1 cellular context compared by ENCODE assay signal in the genomic region with DNA sequence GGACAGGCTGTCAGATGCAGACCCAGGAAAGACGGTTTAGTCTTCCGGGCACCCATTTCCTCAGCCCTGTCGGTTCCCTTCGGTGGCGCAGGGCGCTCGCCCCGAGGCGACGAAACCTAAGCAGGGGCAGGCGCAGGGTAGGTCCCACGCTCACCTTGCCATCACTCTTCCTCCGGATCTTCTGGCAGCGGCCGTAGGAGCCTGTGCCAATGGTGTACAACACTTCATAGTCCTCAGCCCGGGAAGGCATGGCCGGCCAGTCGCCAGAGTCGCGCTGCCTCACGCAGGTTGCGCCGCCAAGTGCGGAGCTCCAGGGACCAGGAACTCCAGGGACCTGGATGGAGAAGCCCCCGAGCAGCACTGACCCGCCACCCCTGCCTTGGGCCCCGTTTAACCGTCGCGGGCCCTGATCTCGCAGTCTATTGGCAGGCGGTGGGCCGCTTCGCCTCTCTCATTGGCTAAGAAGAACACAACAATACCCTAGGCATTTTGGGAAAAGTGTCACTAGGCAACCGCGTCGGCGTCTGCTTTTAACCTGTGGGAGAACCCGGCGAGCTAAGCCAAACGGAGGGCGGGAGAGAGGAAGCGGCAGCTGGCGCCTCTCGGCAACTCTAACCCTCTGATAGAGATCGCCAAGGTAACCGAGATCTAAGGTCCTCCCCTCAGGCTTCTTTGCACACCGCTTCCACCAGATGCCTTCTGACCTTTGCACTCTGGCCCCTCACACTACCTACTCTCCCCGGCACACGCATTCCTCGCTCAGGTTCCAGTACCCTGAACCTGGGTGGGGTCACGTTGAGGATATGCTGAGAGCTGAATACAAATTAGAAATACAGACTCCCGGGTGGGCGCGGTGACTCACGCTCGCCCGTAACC.
TF ChIP-seq lines count a peak whose summit lies in the region.

NEK2 (minus strand) TSS at position 392 of the 876 bp plus-strand sequence; CDS start at position 250, 142 bp downstream.

TF ChIP-seq in K562, 482 proteins besides CTCF, POLR2A, EP300 and RAD21 (continued from another document and continues in another):
- no peak for TF ChIP-seq ZNF518B (CRISPR knock-in tag; IDR thresholded peaks at IDR 0.05)
- TF ChIP-seq NEUROD1 (IDR thresholded peaks at IDR 0.05; ENCODE audit: borderline replicate concordance, low read depth, low read length, partially characterized antibody) = no peak
- TF ChIP-seq, protein P1, sequence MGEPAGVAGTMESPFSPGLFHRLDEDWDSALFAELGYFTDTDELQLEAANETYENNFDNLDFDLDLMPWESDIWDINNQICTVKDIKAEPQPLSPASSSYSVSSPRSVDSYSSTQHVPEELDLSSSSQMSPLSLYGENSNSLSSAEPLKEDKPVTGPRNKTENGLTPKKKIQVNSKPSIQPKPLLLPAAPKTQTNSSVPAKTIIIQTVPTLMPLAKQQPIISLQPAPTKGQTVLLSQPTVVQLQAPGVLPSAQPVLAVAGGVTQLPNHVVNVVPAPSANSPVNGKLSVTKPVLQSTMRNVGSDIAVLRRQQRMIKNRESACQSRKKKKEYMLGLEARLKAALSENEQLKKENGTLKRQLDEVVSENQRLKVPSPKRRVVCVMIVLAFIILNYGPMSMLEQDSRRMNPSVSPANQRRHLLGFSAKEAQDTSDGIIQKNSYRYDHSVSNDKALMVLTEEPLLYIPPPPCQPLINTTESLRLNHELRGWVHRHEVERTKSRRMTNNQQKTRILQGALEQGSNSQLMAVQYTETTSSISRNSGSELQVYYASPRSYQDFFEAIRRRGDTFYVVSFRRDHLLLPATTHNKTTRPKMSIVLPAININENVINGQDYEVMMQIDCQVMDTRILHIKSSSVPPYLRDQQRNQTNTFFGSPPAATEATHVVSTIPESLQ (CRISPR knock-in tag; IDR thresholded peaks at IDR 0.05) = no peak
- no peak; the same call in 1 of the 2 replicates for TF ChIP-seq LARP7 (IDR thresholded peaks at IDR 0.05)
- TF ChIP-seq HDAC2 (IDR thresholded peaks at IDR 0.05) = peak; percentile 98
- TF ChIP-seq NELFE (IDR thresholded peaks at IDR 0.05; ENCODE audit: insufficient read depth, insufficient read length) = no peak
- TF ChIP-seq CEBPB (tag; IDR thresholded peaks at IDR 0.05) = no peak
- no peak for TF ChIP-seq FOXA1 (IDR thresholded peaks at IDR 0.05; ENCODE audit: borderline replicate concordance)
- TF ChIP-seq FOXK1 (CRISPR knock-in tag; IDR thresholded peaks at IDR 0.05; ENCODE audit: borderline replicate concordance) = peak; percentile 85; the same call in 1 of the 2 replicates
- peak; percentile 97 for TF ChIP-seq MYBL2 (IDR thresholded peaks at IDR 0.05; ENCODE audit: low read depth)
- no peak for TF ChIP-seq MYBL2 (CRISPR knock-in tag; IDR thresholded peaks at IDR 0.05; ENCODE audit: borderline replicate concordance)
- no peak for TF ChIP-seq PHB (CRISPR knock-in tag; IDR thresholded peaks at IDR 0.05)
- TF ChIP-seq POLR2AphosphoS5 (IDR thresholded peaks at IDR 0.05; ENCODE audit: control insufficient read depth, insufficient read depth, low read depth, low read length) = peak; percentile 86
- TF ChIP-seq, protein P2, sequence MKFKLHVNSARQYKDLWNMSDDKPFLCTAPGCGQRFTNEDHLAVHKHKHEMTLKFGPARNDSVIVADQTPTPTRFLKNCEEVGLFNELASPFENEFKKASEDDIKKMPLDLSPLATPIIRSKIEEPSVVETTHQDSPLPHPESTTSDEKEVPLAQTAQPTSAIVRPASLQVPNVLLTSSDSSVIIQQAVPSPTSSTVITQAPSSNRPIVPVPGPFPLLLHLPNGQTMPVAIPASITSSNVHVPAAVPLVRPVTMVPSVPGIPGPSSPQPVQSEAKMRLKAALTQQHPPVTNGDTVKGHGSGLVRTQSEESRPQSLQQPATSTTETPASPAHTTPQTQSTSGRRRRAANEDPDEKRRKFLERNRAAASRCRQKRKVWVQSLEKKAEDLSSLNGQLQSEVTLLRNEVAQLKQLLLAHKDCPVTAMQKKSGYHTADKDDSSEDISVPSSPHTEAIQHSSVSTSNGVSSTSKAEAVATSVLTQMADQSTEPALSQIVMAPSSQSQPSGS (CRISPR knock-in tag; IDR thresholded peaks at IDR 0.05) = no peak
- TF ChIP-seq RBM39 (optimal IDR thresholded peaks at IDR 0.05; ENCODE audit: low read depth, low read length) = peak; percentile 97
- peak; percentile 4 to 56; a peak in 2 of 4 replicates for TF ChIP-seq FOXA3 (CRISPR knock-in tag; conservative IDR thresholded peaks at IDR 0.05 in 1 of 2, IDR thresholded peaks at IDR 0.05 in 1 of 2)
- peak in 1 of 2 experiments; percentile 23; a peak in 1 of 4 replicates for TF ChIP-seq KDM4B (IDR thresholded peaks at IDR 0.05; ENCODE audit: borderline replicate concordance in 2 of 2, low read depth in 1 of 2)
- TF ChIP-seq SMAD2 (IDR thresholded peaks at IDR 0.05; ENCODE audit: low read depth, low read length) = no peak
- TF ChIP-seq, protein P3, sequence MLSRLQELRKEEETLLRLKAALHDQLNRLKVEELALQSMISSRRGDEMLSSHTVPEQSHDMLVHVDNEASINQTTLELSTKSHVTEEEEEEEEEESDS (CRISPR knock-in tag; IDR thresholded peaks at IDR 0.05) = no peak
- no peak for TF ChIP-seq ADNP (tag; IDR thresholded peaks at IDR 0.05)
- no peak for TF ChIP-seq HNRNPUL1 (IDR thresholded peaks at IDR 0.05; ENCODE audit: low read length)
- no peak for TF ChIP-seq HMG20A (CRISPR knock-in tag; conservative IDR thresholded peaks at IDR 0.05)
- TF ChIP-seq VEZF1 (CRISPR knock-in tag; IDR thresholded peaks at IDR 0.05) = peak; percentile 70
- TF ChIP-seq, protein P4, sequence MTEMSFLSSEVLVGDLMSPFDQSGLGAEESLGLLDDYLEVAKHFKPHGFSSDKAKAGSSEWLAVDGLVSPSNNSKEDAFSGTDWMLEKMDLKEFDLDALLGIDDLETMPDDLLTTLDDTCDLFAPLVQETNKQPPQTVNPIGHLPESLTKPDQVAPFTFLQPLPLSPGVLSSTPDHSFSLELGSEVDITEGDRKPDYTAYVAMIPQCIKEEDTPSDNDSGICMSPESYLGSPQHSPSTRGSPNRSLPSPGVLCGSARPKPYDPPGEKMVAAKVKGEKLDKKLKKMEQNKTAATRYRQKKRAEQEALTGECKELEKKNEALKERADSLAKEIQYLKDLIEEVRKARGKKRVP (CRISPR knock-in tag; IDR thresholded peaks at IDR 0.05) = no peak
- TF ChIP-seq ZC3H11A (IDR thresholded peaks at IDR 0.05; ENCODE audit: low read depth, low read length) = no peak
- TF ChIP-seq NUFIP1 (IDR thresholded peaks at IDR 0.05; ENCODE audit: partially characterized antibody) = peak; percentile 25
- no peak for TF ChIP-seq SAFB2 (IDR thresholded peaks at IDR 0.05; ENCODE audit: borderline replicate concordance, low read depth, low read length, severe bottlenecking)
- TF ChIP-seq ZNF696 (CRISPR knock-in tag; conservative IDR thresholded peaks at IDR 0.05) = no peak
- no peak for TF ChIP-seq TSC22D4 (tag; IDR thresholded peaks at IDR 0.05)
- TF ChIP-seq ZNF175 (CRISPR knock-in tag; IDR thresholded peaks at IDR 0.05; ENCODE audit: low read depth) = no peak
- TF ChIP-seq, protein P5, sequence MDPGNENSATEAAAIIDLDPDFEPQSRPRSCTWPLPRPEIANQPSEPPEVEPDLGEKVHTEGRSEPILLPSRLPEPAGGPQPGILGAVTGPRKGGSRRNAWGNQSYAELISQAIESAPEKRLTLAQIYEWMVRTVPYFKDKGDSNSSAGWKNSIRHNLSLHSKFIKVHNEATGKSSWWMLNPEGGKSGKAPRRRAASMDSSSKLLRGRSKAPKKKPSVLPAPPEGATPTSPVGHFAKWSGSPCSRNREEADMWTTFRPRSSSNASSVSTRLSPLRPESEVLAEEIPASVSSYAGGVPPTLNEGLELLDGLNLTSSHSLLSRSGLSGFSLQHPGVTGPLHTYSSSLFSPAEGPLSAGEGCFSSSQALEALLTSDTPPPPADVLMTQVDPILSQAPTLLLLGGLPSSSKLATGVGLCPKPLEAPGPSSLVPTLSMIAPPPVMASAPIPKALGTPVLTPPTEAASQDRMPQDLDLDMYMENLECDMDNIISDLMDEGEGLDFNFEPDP (CRISPR knock-in tag; IDR thresholded peaks at IDR 0.05) = no peak
- no peak for TF ChIP-seq ZC3H4 (CRISPR knock-in tag; IDR thresholded peaks at IDR 0.05; ENCODE audit: borderline replicate concordance)
- TF ChIP-seq NFATC3 (IDR thresholded peaks at IDR 0.05) = 0 out of 2 replicates have a peak, but pooled peaks have one; percentile 70
- TF ChIP-seq ZNF263 (CRISPR knock-in tag; IDR thresholded peaks at IDR 0.05; ENCODE audit: borderline replicate concordance) = no peak
- TF ChIP-seq NR2C2 (CRISPR knock-in tag; IDR thresholded peaks at IDR 0.05) = peak; percentile 99
- peak; percentile 99 for TF ChIP-seq NR2C2 (tag; IDR thresholded peaks at IDR 0.05)
- no peak for TF ChIP-seq CAMTA2 (CRISPR knock-in tag; conservative IDR thresholded peaks at IDR 0.05)
- no peak for TF ChIP-seq BRD9 (IDR thresholded peaks at IDR 0.05; ENCODE audit: low read depth, partially characterized antibody)
- TF ChIP-seq ZNF232 (CRISPR knock-in tag; IDR thresholded peaks at IDR 0.05) = no peak
- peak; percentile 95 for TF ChIP-seq LCOR (CRISPR knock-in tag; IDR thresholded peaks at IDR 0.05)
- TF ChIP-seq GTF2A2 (tag; IDR thresholded peaks at IDR 0.05) = no peak
- TF ChIP-seq ZNF12 (CRISPR knock-in tag; IDR thresholded peaks at IDR 0.05) = no peak
- peak; percentile 90 for TF ChIP-seq E2F5 (CRISPR knock-in tag; IDR thresholded peaks at IDR 0.05)
- no peak for TF ChIP-seq GMEB1 (CRISPR knock-in tag; IDR thresholded peaks at IDR 0.05)
- TF ChIP-seq ZZZ3 (IDR thresholded peaks at IDR 0.05) = no peak
- TF ChIP-seq SRSF3 (IDR thresholded peaks at IDR 0.05; ENCODE audit: insufficient read depth, low read length) = no peak
- TF ChIP-seq, protein P6, sequence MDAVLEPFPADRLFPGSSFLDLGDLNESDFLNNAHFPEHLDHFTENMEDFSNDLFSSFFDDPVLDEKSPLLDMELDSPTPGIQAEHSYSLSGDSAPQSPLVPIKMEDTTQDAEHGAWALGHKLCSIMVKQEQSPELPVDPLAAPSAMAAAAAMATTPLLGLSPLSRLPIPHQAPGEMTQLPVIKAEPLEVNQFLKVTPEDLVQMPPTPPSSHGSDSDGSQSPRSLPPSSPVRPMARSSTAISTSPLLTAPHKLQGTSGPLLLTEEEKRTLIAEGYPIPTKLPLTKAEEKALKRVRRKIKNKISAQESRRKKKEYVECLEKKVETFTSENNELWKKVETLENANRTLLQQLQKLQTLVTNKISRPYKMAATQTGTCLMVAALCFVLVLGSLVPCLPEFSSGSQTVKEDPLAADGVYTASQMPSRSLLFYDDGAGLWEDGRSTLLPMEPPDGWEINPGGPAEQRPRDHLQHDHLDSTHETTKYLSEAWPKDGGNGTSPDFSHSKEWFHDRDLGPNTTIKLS (IDR thresholded peaks at IDR 0.05; ENCODE audit: borderline replicate concordance, low read depth) = peak; percentile 92
